8 cellular contexts compared by ENCODE assay signal in the genomic region with DNA sequence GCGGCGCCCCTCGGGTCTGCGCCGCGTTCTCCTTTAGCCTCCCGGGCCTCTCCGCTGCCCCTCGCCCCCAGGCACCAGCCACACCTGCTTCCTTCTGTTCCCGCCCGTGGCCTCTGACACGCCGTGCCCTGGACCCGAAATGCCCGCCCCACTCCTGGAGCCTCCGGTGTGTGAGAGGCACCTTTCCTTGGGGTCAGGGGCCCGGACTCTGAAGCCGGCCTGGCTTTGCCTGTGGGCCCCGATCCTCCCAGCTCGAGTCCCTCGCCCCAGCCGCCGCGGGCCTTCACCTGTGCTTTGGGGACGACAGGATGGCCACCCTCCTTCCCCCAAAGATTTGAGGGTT. TPM values are rescaled to one million over a fixed set of nuclear protein-coding genes. Genes with fewer than 3 reads are reported as not detected.
DNase-seq lines count a peak whose midpoint lies in the region; ATAC-seq and TF ChIP-seq lines count a peak whose summit lies in the region.

No MANE protein-coding gene starts in this region.

- intact Hi-C loops in CD4-positive, alpha-beta T cell (cut with DNase I, micrococcal nuclease): loop anchor here (1.0 to 5.0 kb wide), 6 partner anchors 46 to 214 kb away; a partner anchor contains a TSS
- intact Hi-C loops in activated B cell treated with CpG ODN at 0.5 μM for 24 hours (cut with micrococcal nuclease): loop anchor here (1.0 to 5.0 kb wide), 4 partner anchors 17 to 98 kb away; a partner anchor contains a TSS

- H3K36me3 Mint-ChIP-seq in CD4-positive, alpha-beta T cell (ENCODE audit: low read depth): peaks cover 9% of the 10 kb centered on the region
- H3K36me3 Mint-ChIP-seq in activated B cell treated with CpG ODN at 0.5 μM for 24 hours (ENCODE audit: low read depth): peaks cover 9% of the 10 kb centered on the region

- TF ChIP-seq CTCF in CD4-positive, alpha-beta T cell (IDR thresholded peaks at IDR 0.05): no peak
- no peak for TF ChIP-seq CTCF in HEK293 (tag by site-specific recombination; IDR thresholded peaks at IDR 0.05)
- no peak for TF ChIP-seq CTCF in activated B cell treated with CpG ODN at 0.5 μM for 24 hours (IDR thresholded peaks at IDR 0.05)
- TF ChIP-seq CTCF in retinal pigment epithelial cell (conservative IDR thresholded peaks at IDR 0.05; ENCODE audit: low read depth, low read length): no peak

- peaks cover 0 to 11% of the 10 kb centered on the region in 2 experiments; a peak in 1 of 3 replicates for H3K36me3 ChIP-seq in HEK293 (ENCODE audit: control insufficient read depth in 2 of 2, insufficient read depth in 1 of 2, low read length in 2 of 2)

- peaks cover 32% of the 10 kb centered on the region for H3K4me1 Mint-ChIP-seq in CD4-positive, alpha-beta T cell (ENCODE audit: low read depth)
- peaks cover 18% of the 10 kb centered on the region for H3K4me1 Mint-ChIP-seq in activated B cell treated with CpG ODN at 0.5 μM for 24 hours

- H3K4me3 ChIP-seq in HEK293 (ENCODE audit: low read depth, low read length): peak overlapping the region; percentile 84
- H3K4me3 ChIP-seq in retinal pigment epithelial cell (ENCODE audit: low read length): peak overlapping the region; percentile 77

- peak overlapping the region; percentile 86 for H3K4me3 Mint-ChIP-seq in CD4-positive, alpha-beta T cell
- peak overlapping the region; percentile 87 for H3K4me3 Mint-ChIP-seq in activated B cell treated with CpG ODN at 0.5 μM for 24 hours

- peak in 4 of 10 experiments; percentile 4 to 42 (median 8) for DNase-seq in CD4-positive, alpha-beta T cell
- no peak for DNase-seq in activated B cell treated with CpG ODN at 0.5 μM for 24 hours
- peak; percentile 20 for DNase-seq in germinal center (ENCODE audit: low spot score)
- no peak for DNase-seq in retinal pigment epithelial cell (ENCODE audit: low read depth)
- no peak for DNase-seq in NCI-H187 treated with DMSO at 0.1 percent for 48 hours (lab: John Stamatoyannopoulos, UW)
- no peak for DNase-seq in SIG-M5 treated with dmso at 0.1 percent for 504 hours (lab: John Stamatoyannopoulos, UW; ENCODE audit: unreplicated experiment)

- CTCF ChIA-PET in CD4-positive, alpha-beta T cell (lab: Charles Lee): interaction anchor here (1.1 to 2.1 kb wide), 3 partner anchors 46 to 100 kb away, joined by 3 to 6 read pairs (median 3); a partner anchor contains a TSS
- CTCF ChIA-PET in HEK293 (lab: Yijun Ruan, JAX) (interaction anchor here (0.6 to 1.1 kb wide), 3 partner anchors 20 to 243 kb away, joined by 3 to 7 read pairs (median 4); no protein-coding TSS in a partner anchor), activated B cell treated with CpG ODN at 0.5 μM for 24 hours (lab: Charles Lee) (interaction anchor here (1.1 to 1.7 kb wide), 3 partner anchors 10 to 62 kb away, joined by 3 to 4 read pairs (median 3); a partner anchor contains a TSS)

- POLR2A ChIA-PET in CD4-positive, alpha-beta T cell (lab: Charles Lee): interaction anchor here (0.8 to 3.9 kb wide), 12 partner anchors 9 to 237 kb away, joined by 3 to 30 read pairs (median 4); a partner anchor contains a TSS
- POLR2A ChIA-PET in HEK293 (lab: Yijun Ruan, JAX): interaction anchor here (0.6 to 3.9 kb wide), 8 partner anchors 9 to 50 kb away, joined by 3 to 33 read pairs (median 4); a partner anchor contains a TSS
- POLR2A ChIA-PET in activated B cell treated with CpG ODN at 0.5 μM for 24 hours (lab: Charles Lee): interaction anchor here (0.8 to 3.1 kb wide), 10 partner anchors 10 to 237 kb away, joined by 3 to 29 read pairs (median 5); a partner anchor contains a TSS

- no peak for ATAC-seq in CD4-positive, alpha-beta T cell (ENCODE audit: poor library complexity)
- ATAC-seq in activated B cell treated with CpG ODN at 0.5 μM for 24 hours (ENCODE audit: low read depth) (no peak), GM21526 (IDR thresholded peaks at IDR 0.05; ENCODE audit: low FRiP score, unreplicated experiment) (no peak)

- no peaks in the 10 kb centered on the region for H3K9me3 ChIP-seq in CD4-positive, alpha-beta T cell (ENCODE audit: control insufficient read depth, low read length)
- H3K9me3 ChIP-seq in HEK293 (ENCODE audit: control insufficient read depth, insufficient read depth, low read depth, low read length): no peaks in the 10 kb centered on the region

- H3K27ac ChIP-seq in CD4-positive, alpha-beta T cell (ENCODE audit: low read depth, low read length): peak overlapping the region; percentile 65
- H3K27ac ChIP-seq in HEK293 (ENCODE audit: extremely low read depth, low read depth, low read length): peak overlapping the region; percentile 90; the same call in 1 of the 2 replicates

- no peaks in the 10 kb centered on the region for H3K9me3 Mint-ChIP-seq in CD4-positive, alpha-beta T cell
- H3K9me3 Mint-ChIP-seq in activated B cell treated with CpG ODN at 0.5 μM for 24 hours: no peaks in the 10 kb centered on the region

- peaks cover 3% of the 10 kb centered on the region; the same call in 1 of the 2 replicates for H3K4me1 ChIP-seq in HEK293 (ENCODE audit: control insufficient read depth, insufficient read depth, low read length)

- peak overlapping the region; percentile 76 for H3K27ac Mint-ChIP-seq in CD4-positive, alpha-beta T cell
- H3K27ac Mint-ChIP-seq in activated B cell treated with CpG ODN at 0.5 μM for 24 hours: peak overlapping the region; percentile 79

- H3K27me3 Mint-ChIP-seq in CD4-positive, alpha-beta T cell: no peaks in the 10 kb centered on the region
- no peaks in the 10 kb centered on the region for H3K27me3 Mint-ChIP-seq in activated B cell treated with CpG ODN at 0.5 μM for 24 hours

- no peaks in the 10 kb centered on the region for H3K27me3 ChIP-seq in CD4-positive, alpha-beta T cell (ENCODE audit: control insufficient read depth, insufficient read depth, low read length)

TF ChIP-seq in HEK293, 187 proteins besides CTCF, POLR2A, EP300 and RAD21:
- no peak for TF ChIP-seq ZEB2 (tag by site-specific recombination; IDR thresholded peaks at IDR 0.05)
- no peak for TF ChIP-seq ZNF549 (tag by site-specific recombination; IDR thresholded peaks at IDR 0.05)
- TF ChIP-seq SP3 (tag by site-specific recombination; IDR thresholded peaks at IDR 0.05): no peak
- no peak for TF ChIP-seq ZNF510 (tag by site-specific recombination; IDR thresholded peaks at IDR 0.05; ENCODE audit: insufficient replicate concordance)
- TF ChIP-seq, protein P1, sequence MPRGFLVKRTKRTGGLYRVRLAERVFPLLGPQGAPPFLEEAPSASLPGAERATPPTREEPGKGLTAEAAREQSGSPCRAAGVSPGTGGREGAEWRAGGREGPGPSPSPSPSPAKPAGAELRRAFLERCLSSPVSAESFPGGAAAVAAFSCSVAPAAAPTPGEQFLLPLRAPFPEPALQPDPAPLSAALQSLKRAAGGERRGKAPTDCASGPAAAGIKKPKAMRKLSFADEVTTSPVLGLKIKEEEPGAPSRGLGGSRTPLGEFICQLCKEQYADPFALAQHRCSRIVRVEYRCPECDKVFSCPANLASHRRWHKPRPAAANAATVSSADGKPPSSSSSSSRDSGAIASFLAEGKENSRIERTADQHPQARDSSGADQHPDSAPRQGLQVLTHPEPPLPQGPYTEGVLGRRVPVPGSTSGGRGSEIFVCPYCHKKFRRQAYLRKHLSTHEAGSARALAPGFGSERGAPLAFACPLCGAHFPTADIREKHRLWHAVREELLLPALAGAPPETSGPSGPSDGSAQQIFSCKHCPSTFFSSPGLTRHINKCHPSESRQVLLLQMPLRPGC (tag by site-specific recombination; IDR thresholded peaks at IDR 0.05): no peak
- no peak for TF ChIP-seq ZNF335 (tag by site-specific recombination; conservative IDR thresholded peaks at IDR 0.05)
- TF ChIP-seq ZNF777 (tag by site-specific recombination; IDR thresholded peaks at IDR 0.05; ENCODE audit: borderline replicate concordance): 0 out of 2 replicates have a peak, but pooled peaks have one; percentile 1
- no peak for TF ChIP-seq ZSCAN16 (tag by site-specific recombination; IDR thresholded peaks at IDR 0.05)
- 0 out of 2 replicates have a peak, but pooled peaks have one; percentile 17 for TF ChIP-seq KLF9 (tag by site-specific recombination; IDR thresholded peaks at IDR 0.05; ENCODE audit: low read depth)
TF ChIP-seq in HEK293: peak in this region for 2.

RNA-seq across cellular contexts. Expression of a gene that starts 0.7 kb away (rescaled TPM):
- 1 to 10 TPM; 1.6 to 2.6 TPM for total RNA-seq in CD4-positive, alpha-beta T cell
- total RNA-seq in activated B cell treated with CpG ODN at 0.5 μM for 24 hours: 10.3 and 14.3 TPM in 2 replicates

RNA-seq across cellular contexts. Expression of a gene that starts 12.4 kb away (rescaled TPM):
- not detected for total RNA-seq in CD4-positive, alpha-beta T cell
- total RNA-seq in activated B cell treated with CpG ODN at 0.5 μM for 24 hours: not detected in 2 replicates

RNA-seq across cellular contexts. Expression of a gene that starts 17.1 kb away (rescaled TPM):
- total RNA-seq in CD4-positive, alpha-beta T cell: 1 to 10 TPM; 1.8 to 2.7 TPM
- total RNA-seq in activated B cell treated with CpG ODN at 0.5 μM for 24 hours: 9.8 and 11.8 TPM in 2 replicates

RNA-seq across cellular contexts. Expression of a gene that starts 45.9 kb away (rescaled TPM):
- total RNA-seq in CD4-positive, alpha-beta T cell: under 1 TPM; 0.14 to 0.89 TPM
- total RNA-seq in activated B cell treated with CpG ODN at 0.5 μM for 24 hours: 0.34 and 0.95 TPM in 2 replicates
